Comparison of ENCODE assay signal across 27 cellular contexts in genomic region chr13:27026396-27026795, GRCh38.
DNase-seq lines count a peak whose midpoint lies in the region; ATAC-seq and TF ChIP-seq lines count a peak whose summit lies in the region.
"Had no signal": no experiment of that assay in that cellular context is flagged by ENCODE, and none has a peak within 500 bp of the region (broad histone marks: within the 10 kb centered on the region; RNA-seq: fewer than 3 reads in every experiment).

No MANE protein-coding gene starts in this region.

- DNase-seq in activated naive CD4-positive, alpha-beta T cell (lab: John Stamatoyannopoulos, UW) = no peak
- peak; percentile 60 for DNase-seq in MV-4-11 (lab: John Stamatoyannopoulos, UW)
- no peak for DNase-seq in effector memory CD8-positive, alpha-beta T cell
- DNase-seq in stimulated activated effector memory CD8-positive, alpha-beta T cell treated with anti-CD3 and anti-CD28 coated beads, Interleukin-12 subunit alpha, Interleukin-12 subunit beta, amount 100 ng/mL, for 72 hours (ENCODE audit: low spot score in 2 of 2) = no peak
- no peak for DNase-seq in foreskin keratinocyte
- DNase-seq in activated CD4-positive, alpha-beta memory T cell treated with anti-CD3 and anti-CD28 coated beads, Interleukin-2, amount 10 ng/mL, durations not matched to agents 7 days and 5 days = no peak
- DNase-seq: BE2C; CD4-positive, alpha-beta T cell; COR-L47; DMS79; GM23248; HCEC 1CT; MM.1S; NCI-H1105; NCI-H2029 treated with DMSO at 0.1 percent for 48 hours; NCI-H226; NCI-H510A treated with DMSO at 0.1 percent for 48 hours; NCI-H748 treated with DMSO at 0.1 percent for 48 hours; OCI-M1 had no signal

- CTCF ChIA-PET in activated CD4-positive, alpha-beta memory T cell treated with anti-CD3 and anti-CD28 coated beads, Interleukin-2, amount 10 ng/mL, durations not matched to agents 7 days and 5 days (lab: Charles Lee) = no interaction called here

- H3K27ac ChIP-seq in foreskin keratinocyte = no peak overlapping the region
- H3K27ac ChIP-seq: A549, GM23248, HL-60 had no signal

- POLR2A ChIA-PET in activated CD4-positive, alpha-beta memory T cell treated with anti-CD3 and anti-CD28 coated beads, Interleukin-2, amount 10 ng/mL, durations not matched to agents 7 days and 5 days (lab: Charles Lee) = no interaction called here

- H3K27ac Mint-ChIP-seq in activated naive CD4-positive, alpha-beta T cell treated with anti-CD3 and anti-CD28 coated beads, Interleukin-2, amount 50 U/mL, for 24 hours = peak overlapping the region; percentile 8
- H3K27ac Mint-ChIP-seq in effector memory CD8-positive, alpha-beta T cell = peak overlapping the region; percentile 2 to 4
- peak overlapping the region; percentile 44 for H3K27ac Mint-ChIP-seq in stimulated activated effector memory CD8-positive, alpha-beta T cell treated with anti-CD3 and anti-CD28 coated beads, Interleukin-12 subunit alpha, Interleukin-12 subunit beta, amount 100 ng/mL, for 72 hours
- no peak overlapping the region for H3K27ac Mint-ChIP-seq in activated CD4-positive, alpha-beta memory T cell treated with anti-CD3 and anti-CD28 coated beads, Interleukin-2, amount 10 ng/mL, durations not matched to agents 7 days and 5 days
- H3K27ac Mint-ChIP-seq: CD4-positive, alpha-beta T cell had no signal

- no peak for ATAC-seq in effector memory CD8-positive, alpha-beta T cell (replicated peaks)
- ATAC-seq in stimulated activated effector memory CD8-positive, alpha-beta T cell treated with anti-CD3 and anti-CD28 coated beads, Interleukin-12 subunit alpha, Interleukin-12 subunit beta, amount 100 ng/mL, for 72 hours = no peak
- ATAC-seq in foreskin keratinocyte = no peak
- ATAC-seq in GM18867 (IDR thresholded peaks at IDR 0.05; ENCODE audit: unreplicated experiment) = no peak
- ATAC-seq: A549, GM12878, HepG2, K562, Right ventricle myocardium inferior had no signal

- TF ChIP-seq CTCF in foreskin keratinocyte (conservative IDR thresholded peaks at IDR 0.05) = no peak

- peaks cover 1% of the 10 kb centered on the region for H3K27me3 Mint-ChIP-seq in activated naive CD4-positive, alpha-beta T cell treated with anti-CD3 and anti-CD28 coated beads, Interleukin-2, amount 50 U/mL, for 24 hours
- peaks cover 15 to 17% of the 10 kb centered on the region in 2 donors for H3K27me3 Mint-ChIP-seq in effector memory CD8-positive, alpha-beta T cell
- peaks cover 19% of the 10 kb centered on the region for H3K27me3 Mint-ChIP-seq in activated CD4-positive, alpha-beta memory T cell treated with anti-CD3 and anti-CD28 coated beads, Interleukin-2, amount 10 ng/mL, durations not matched to agents 7 days and 5 days

- H3K36me3 Mint-ChIP-seq in activated naive CD4-positive, alpha-beta T cell treated with anti-CD3 and anti-CD28 coated beads, Interleukin-2, amount 50 U/mL, for 24 hours = no peaks in the 10 kb centered on the region
- H3K36me3 Mint-ChIP-seq in effector memory CD8-positive, alpha-beta T cell (ENCODE audit: insufficient read depth) = no peaks in the 10 kb centered on the region
- H3K36me3 Mint-ChIP-seq in stimulated activated effector memory CD8-positive, alpha-beta T cell treated with anti-CD3 and anti-CD28 coated beads, Interleukin-12 subunit alpha, Interleukin-12 subunit beta, amount 100 ng/mL, for 72 hours = no peaks in the 10 kb centered on the region
- H3K36me3 Mint-ChIP-seq in activated CD4-positive, alpha-beta memory T cell treated with anti-CD3 and anti-CD28 coated beads, Interleukin-2, amount 10 ng/mL, durations not matched to agents 7 days and 5 days (ENCODE audit: low read depth) = no peaks in the 10 kb centered on the region

- no peaks in the 10 kb centered on the region for H3K4me1 Mint-ChIP-seq in activated naive CD4-positive, alpha-beta T cell treated with anti-CD3 and anti-CD28 coated beads, Interleukin-2, amount 50 U/mL, for 24 hours
- H3K4me1 Mint-ChIP-seq in effector memory CD8-positive, alpha-beta T cell (ENCODE audit: low read depth in 2 of 2) = peaks cover 5 to 7% of the 10 kb centered on the region in 2 donors
- H3K4me1 Mint-ChIP-seq in stimulated activated effector memory CD8-positive, alpha-beta T cell treated with anti-CD3 and anti-CD28 coated beads, Interleukin-12 subunit alpha, Interleukin-12 subunit beta, amount 100 ng/mL, for 72 hours = peaks cover 39% of the 10 kb centered on the region
- H3K4me1 Mint-ChIP-seq in activated CD4-positive, alpha-beta memory T cell treated with anti-CD3 and anti-CD28 coated beads, Interleukin-2, amount 10 ng/mL, durations not matched to agents 7 days and 5 days = peaks cover 19% of the 10 kb centered on the region

- H3K9me3 Mint-ChIP-seq in activated naive CD4-positive, alpha-beta T cell treated with anti-CD3 and anti-CD28 coated beads, Interleukin-2, amount 50 U/mL, for 24 hours = no peaks in the 10 kb centered on the region
- H3K9me3 Mint-ChIP-seq in effector memory CD8-positive, alpha-beta T cell = no peaks in the 10 kb centered on the region
- no peaks in the 10 kb centered on the region for H3K9me3 Mint-ChIP-seq in stimulated activated effector memory CD8-positive, alpha-beta T cell treated with anti-CD3 and anti-CD28 coated beads, Interleukin-12 subunit alpha, Interleukin-12 subunit beta, amount 100 ng/mL, for 72 hours
- H3K9me3 Mint-ChIP-seq in activated CD4-positive, alpha-beta memory T cell treated with anti-CD3 and anti-CD28 coated beads, Interleukin-2, amount 10 ng/mL, durations not matched to agents 7 days and 5 days = no peaks in the 10 kb centered on the region
- H3K9me3 Mint-ChIP-seq: CD4-positive, alpha-beta T cell had no signal

- no peak overlapping the region for H3K4me3 Mint-ChIP-seq in activated naive CD4-positive, alpha-beta T cell treated with anti-CD3 and anti-CD28 coated beads, Interleukin-2, amount 50 U/mL, for 24 hours
- H3K4me3 Mint-ChIP-seq in effector memory CD8-positive, alpha-beta T cell = peak overlapping the region in 1 of 2 donors; percentile 7
- no peak overlapping the region for H3K4me3 Mint-ChIP-seq in stimulated activated effector memory CD8-positive, alpha-beta T cell treated with anti-CD3 and anti-CD28 coated beads, Interleukin-12 subunit alpha, Interleukin-12 subunit beta, amount 100 ng/mL, for 72 hours
- no peak overlapping the region for H3K4me3 Mint-ChIP-seq in activated CD4-positive, alpha-beta memory T cell treated with anti-CD3 and anti-CD28 coated beads, Interleukin-2, amount 10 ng/mL, durations not matched to agents 7 days and 5 days
- H3K4me3 Mint-ChIP-seq: CD4-positive, alpha-beta T cell had no signal

- H3K27me3 ChIP-seq in foreskin keratinocyte = peaks cover 36% of the 10 kb centered on the region

- H3K4me1 ChIP-seq in foreskin keratinocyte = no peaks in the 10 kb centered on the region
- H3K4me1 ChIP-seq: BE2C had no signal
